ENCODE assay signal across 1 cellular context in the genomic region with DNA sequence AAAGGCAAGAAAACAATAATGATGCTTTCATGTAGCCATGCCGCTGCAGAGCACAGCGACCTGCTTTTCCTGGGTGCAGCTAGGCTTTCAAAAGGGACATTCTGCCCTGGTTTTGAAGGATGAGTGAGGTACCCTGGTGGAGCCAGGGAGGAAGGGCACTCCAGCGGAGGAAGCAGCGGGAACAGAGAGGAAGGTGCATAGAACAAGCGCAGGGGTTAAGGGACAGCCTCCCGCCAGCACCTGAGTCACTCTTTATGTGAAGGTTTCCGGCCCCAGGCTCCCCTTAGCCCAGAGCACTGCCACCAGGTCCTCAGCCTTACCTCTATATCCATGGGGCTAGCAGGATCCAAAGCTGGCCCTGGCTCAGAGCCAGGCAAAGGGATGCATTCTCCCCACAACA.
TF ChIP-seq lines count a peak whose summit lies in the region.

No MANE protein-coding gene starts in this region.

TF ChIP-seq in WTC11, 78 proteins besides CTCF, POLR2A, EP300 and RAD21 (continued from another document):
- TF ChIP-seq, protein P1, sequence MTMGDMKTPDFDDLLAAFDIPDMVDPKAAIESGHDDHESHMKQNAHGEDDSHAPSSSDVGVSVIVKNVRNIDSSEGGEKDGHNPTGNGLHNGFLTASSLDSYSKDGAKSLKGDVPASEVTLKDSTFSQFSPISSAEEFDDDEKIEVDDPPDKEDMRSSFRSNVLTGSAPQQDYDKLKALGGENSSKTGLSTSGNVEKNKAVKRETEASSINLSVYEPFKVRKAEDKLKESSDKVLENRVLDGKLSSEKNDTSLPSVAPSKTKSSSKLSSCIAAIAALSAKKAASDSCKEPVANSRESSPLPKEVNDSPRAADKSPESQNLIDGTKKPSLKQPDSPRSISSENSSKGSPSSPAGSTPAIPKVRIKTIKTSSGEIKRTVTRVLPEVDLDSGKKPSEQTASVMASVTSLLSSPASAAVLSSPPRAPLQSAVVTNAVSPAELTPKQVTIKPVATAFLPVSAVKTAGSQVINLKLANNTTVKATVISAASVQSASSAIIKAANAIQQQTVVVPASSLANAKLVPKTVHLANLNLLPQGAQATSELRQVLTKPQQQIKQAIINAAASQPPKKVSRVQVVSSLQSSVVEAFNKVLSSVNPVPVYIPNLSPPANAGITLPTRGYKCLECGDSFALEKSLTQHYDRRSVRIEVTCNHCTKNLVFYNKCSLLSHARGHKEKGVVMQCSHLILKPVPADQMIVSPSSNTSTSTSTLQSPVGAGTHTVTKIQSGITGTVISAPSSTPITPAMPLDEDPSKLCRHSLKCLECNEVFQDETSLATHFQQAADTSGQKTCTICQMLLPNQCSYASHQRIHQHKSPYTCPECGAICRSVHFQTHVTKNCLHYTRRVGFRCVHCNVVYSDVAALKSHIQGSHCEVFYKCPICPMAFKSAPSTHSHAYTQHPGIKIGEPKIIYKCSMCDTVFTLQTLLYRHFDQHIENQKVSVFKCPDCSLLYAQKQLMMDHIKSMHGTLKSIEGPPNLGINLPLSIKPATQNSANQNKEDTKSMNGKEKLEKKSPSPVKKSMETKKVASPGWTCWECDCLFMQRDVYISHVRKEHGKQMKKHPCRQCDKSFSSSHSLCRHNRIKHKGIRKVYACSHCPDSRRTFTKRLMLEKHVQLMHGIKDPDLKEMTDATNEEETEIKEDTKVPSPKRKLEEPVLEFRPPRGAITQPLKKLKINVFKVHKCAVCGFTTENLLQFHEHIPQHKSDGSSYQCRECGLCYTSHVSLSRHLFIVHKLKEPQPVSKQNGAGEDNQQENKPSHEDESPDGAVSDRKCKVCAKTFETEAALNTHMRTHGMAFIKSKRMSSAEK (CRISPR knock-in tag; IDR thresholded peaks at IDR 0.05; ENCODE audit: borderline replicate concordance) = no peak
- TF ChIP-seq, protein P2, sequence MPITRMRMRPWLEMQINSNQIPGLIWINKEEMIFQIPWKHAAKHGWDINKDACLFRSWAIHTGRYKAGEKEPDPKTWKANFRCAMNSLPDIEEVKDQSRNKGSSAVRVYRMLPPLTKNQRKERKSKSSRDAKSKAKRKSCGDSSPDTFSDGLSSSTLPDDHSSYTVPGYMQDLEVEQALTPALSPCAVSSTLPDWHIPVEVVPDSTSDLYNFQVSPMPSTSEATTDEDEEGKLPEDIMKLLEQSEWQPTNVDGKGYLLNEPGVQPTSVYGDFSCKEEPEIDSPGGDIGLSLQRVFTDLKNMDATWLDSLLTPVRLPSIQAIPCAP (CRISPR knock-in tag; IDR thresholded peaks at IDR 0.05) = no peak
